In the genomic region with DNA sequence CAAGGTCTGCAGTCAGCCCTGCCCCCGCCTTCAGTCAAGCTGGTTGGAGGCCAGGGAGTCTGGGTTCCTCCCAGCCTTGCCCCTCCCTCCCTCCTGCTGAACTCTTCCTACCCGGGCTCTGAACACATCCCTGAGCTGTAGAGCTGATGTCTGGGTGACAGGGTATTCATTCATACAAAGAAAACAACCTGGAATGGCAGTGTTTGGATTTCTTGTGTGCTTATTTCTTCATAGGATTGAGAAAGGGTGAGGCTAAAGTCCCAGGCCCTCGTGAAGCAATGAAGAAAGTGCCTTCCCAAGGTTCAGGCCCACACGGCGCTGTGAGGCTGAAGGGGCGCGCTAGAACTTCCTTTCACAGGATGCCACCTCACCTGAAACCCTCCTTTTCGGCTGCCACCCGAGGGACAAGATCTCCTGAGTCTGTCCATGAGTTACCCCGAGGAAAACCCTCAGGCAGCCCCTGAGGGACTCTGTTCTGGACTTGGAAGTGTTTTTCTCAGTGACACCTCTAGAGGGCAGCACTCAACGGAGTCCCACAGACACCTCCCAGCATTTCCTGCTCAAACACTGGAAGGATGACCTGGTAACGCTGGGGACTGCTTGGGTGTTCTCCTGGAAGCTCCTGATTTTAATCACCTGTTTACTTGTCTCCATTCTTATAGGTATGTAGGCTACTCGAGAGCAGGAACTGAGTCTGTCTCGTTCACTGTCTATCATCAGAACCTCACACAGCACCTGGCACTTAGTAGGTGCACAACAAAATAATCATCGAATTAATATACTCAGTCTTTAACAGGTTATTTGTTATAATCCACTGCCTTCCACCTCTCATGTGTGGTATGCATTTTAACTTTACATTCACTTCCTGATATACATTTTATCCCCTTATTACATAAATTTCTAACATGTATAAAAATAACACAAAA, we compare ENCODE assay signal across 8 cellular contexts. TPM values are rescaled to one million over a fixed set of nuclear protein-coding genes. Genes with fewer than 3 reads are reported as not detected.
DNase-seq lines count a peak whose midpoint lies in the region; ATAC-seq and TF ChIP-seq lines count a peak whose summit lies in the region.

No MANE protein-coding gene starts in this region.

- TF ChIP-seq CTCF in HFFc6 (IDR thresholded peaks at IDR 0.05) (peak; percentile 87), stomach (IDR thresholded peaks at IDR 0.05) (peak in 5 of 7 experiments; percentile 50 to 60 (median 56))

- no peak for TF ChIP-seq POLR2A in stomach (IDR thresholded peaks at IDR 0.05)

- no peak for TF ChIP-seq EP300 in stomach (IDR thresholded peaks at IDR 0.05)

- no peaks in the 10 kb centered on the region for H3K27me3 ChIP-seq in stomach

- H3K36me3 ChIP-seq in stomach: no peaks in the 10 kb centered on the region

- no peaks in the 10 kb centered on the region for H3K9me3 ChIP-seq in stomach

- H3K4me3 Mint-ChIP-seq in HFFc6: no peak overlapping the region

- 33 to 44% (median 40%) methylated on average over 15 of the region's 15 CpGs for WGBS in stomach, 5 donors

- peaks cover 0 to 5% (median 2%) of the 10 kb centered on the region in 4 donors for H3K4me1 ChIP-seq in stomach

- H3K9me3 Mint-ChIP-seq in HFFc6: no peaks in the 10 kb centered on the region

- no peak overlapping the region for H3K27ac ChIP-seq in stomach

- DNase-seq in SKM-1 treated with dmso at 0.1 percent for 144 hours (lab: John Stamatoyannopoulos, UW; ENCODE audit: unreplicated experiment): peak; percentile 13
- no peak for DNase-seq in SKM-1 (lab: John Stamatoyannopoulos, UW; ENCODE audit: unreplicated experiment)
- peak; percentile 57 for DNase-seq in HFFc6
- DNase-seq in NCI-H1694 (lab: John Stamatoyannopoulos, UW): peak; percentile 37
- peak; percentile 43 for DNase-seq in dedifferentiated amniotic fluid mesenchymal stem cell (ENCODE audit: extremely low spot score)
- peak; percentile 30 to 47 for DNase-seq in lung microvascular endothelial cell (ENCODE audit: low read depth in 2 of 2)
- peak; percentile 61 for DNase-seq in stomach

- H3K27ac Mint-ChIP-seq in HFFc6: peak overlapping the region; percentile 5; the same call in 1 of the 2 replicates

- intact Hi-C loops in stomach (cut with DNase I; ENCODE audit: low total_unique reads): no loop called here

- no peaks in the 10 kb centered on the region for H3K36me3 Mint-ChIP-seq in HFFc6 (ENCODE audit: low read depth)

- no peak overlapping the region for H3K4me3 ChIP-seq in stomach

- peaks cover 19% of the 10 kb centered on the region for H3K4me1 Mint-ChIP-seq in HFFc6 (ENCODE audit: low read depth)

- H3K27me3 Mint-ChIP-seq in HFFc6 (ENCODE audit: insufficient read depth): peaks cover 8% of the 10 kb centered on the region

- peak; percentile 55 to 69 for ATAC-seq in activated CD4-positive, CD25-positive, alpha-beta regulatory T cell treated with anti-CD3 and anti-CD28 coated beads, Interleukin-2, amount 50 U/mL, for 24 hours

RNA-seq across cellular contexts. Expression of a gene that starts 11.8 kb away (rescaled TPM):
- total RNA-seq in HFFc6 (2021; fragmentation: NEBNext Ultra II Directional; extraction: Animal tissue kit (Norgen Biotek cat#: 25700)): under 1 TPM in 3 of 6 experiments, not detected in 3; 0.23 to 0.47 (median 0.28) TPM
- total RNA-seq in lung microvascular endothelial cell: not detected in 2 replicates
- 100 to 1,000 TPM in 2 of 5 donors, 10 to 100 TPM in 2, not detected in 1; 15.9 to 216 (median 76.6) TPM for total RNA-seq in stomach
- 100 to 1,000 TPM in 2 of 3 donors, 1 to 10 TPM in 1; 8.2 to 292 (median 183) TPM for polyA plus RNA-seq in stomach

RNA-seq across cellular contexts. Expression of a gene that starts 25.2 kb away (rescaled TPM):
- not detected for total RNA-seq in HFFc6 (2021; fragmentation: NEBNext Ultra II Directional; extraction: Animal tissue kit (Norgen Biotek cat#: 25700))
- total RNA-seq in lung microvascular endothelial cell: not detected in 2 replicates
- total RNA-seq in stomach: not detected
- polyA plus RNA-seq in stomach: not detected

RNA-seq across cellular contexts. Expression of a gene that starts 52.2 kb away (rescaled TPM):
- not detected for total RNA-seq in HFFc6 (2021; fragmentation: NEBNext Ultra II Directional; extraction: Animal tissue kit (Norgen Biotek cat#: 25700))
- not detected in 2 replicates for total RNA-seq in lung microvascular endothelial cell
- total RNA-seq in stomach: 1 to 10 TPM in 2 of 5 donors, under 1 TPM in 1, not detected in 2; 0.89 to 6.8 (median 2.9) TPM
- 1 to 10 TPM; 4.9 to 9.8 (median 7.6) TPM for polyA plus RNA-seq in stomach
